ENCODE assay signal across 8 cellular contexts in genomic region chr15:48810414-48811324, GRCh38. TPM values are rescaled to one million over a fixed set of nuclear protein-coding genes. Genes with fewer than 3 reads are reported as not detected.
DNase-seq lines count a peak whose midpoint lies in the region; ATAC-seq lines count a peak whose summit lies in the region.

CEP152 (minus strand) TSS chr15:48811069; CDS start chr15:48805649, 5,420 bp downstream.

- H3K27ac ChIP-seq in SK-N-MC = peak within 1 kb of the TSS; percentile 40; the same call in 1 of the 2 replicates

- peak within 1 kb of the TSS; percentile 97 for H3K4me3 Mint-ChIP-seq in activated naive CD4-positive, alpha-beta T cell treated with anti-CD3 and anti-CD28 coated beads for 36 hours

- peak within 1 kb of the TSS; percentile 95 for H3K27ac Mint-ChIP-seq in activated naive CD4-positive, alpha-beta T cell treated with anti-CD3 and anti-CD28 coated beads for 36 hours

- peaks cover 7% of the 10 kb centered on the region for H3K36me3 Mint-ChIP-seq in activated naive CD4-positive, alpha-beta T cell treated with anti-CD3 and anti-CD28 coated beads for 36 hours (ENCODE audit: low read depth)

- ATAC-seq in HG02588 (IDR thresholded peaks at IDR 0.05; ENCODE audit: unreplicated experiment) = peak; percentile 97

- DNase-seq in NCI-H1048 (lab: John Stamatoyannopoulos, UW) (peak; percentile 99), SK-N-MC (ENCODE audit: low read depth, low spot score) (peak; percentile 92), germinal center (ENCODE audit: low spot score) (peak; percentile 93), non-pigmented ciliary epithelial cell (ENCODE audit: low read depth) (peak; percentile 99), superior temporal gyrus (ENCODE audit: extremely low spot score) (peak; percentile 95)
- DNase-seq in activated naive CD4-positive, alpha-beta T cell treated with anti-CD3 and anti-CD28 coated beads for 36 hours = peak; percentile 99

- CTCF ChIA-PET in activated naive CD4-positive, alpha-beta T cell treated with anti-CD3 and anti-CD28 coated beads for 36 hours (lab: Charles Lee) = interaction anchor here (0.9 to 1.1 kb wide), 2 partner anchors 9 to 10 kb away, joined by 4 read pairs; no protein-coding TSS in a partner anchor

- no peaks in the 10 kb centered on the region for H3K27me3 Mint-ChIP-seq in activated naive CD4-positive, alpha-beta T cell treated with anti-CD3 and anti-CD28 coated beads for 36 hours (ENCODE audit: low read depth)

- H3K4me1 Mint-ChIP-seq in activated naive CD4-positive, alpha-beta T cell treated with anti-CD3 and anti-CD28 coated beads for 36 hours (ENCODE audit: low read depth) = peaks cover 35% of the 10 kb centered on the region

- intact Hi-C loops in activated naive CD4-positive, alpha-beta T cell treated with anti-CD3 and anti-CD28 coated beads for 36 hours (cut with micrococcal nuclease) = loop anchor here (1.0 to 5.0 kb wide), 11 partner anchors 68 to 1614 kb away; partner anchors contain the start of genes COPS2, DTWD1, DUT and EID1

- no peaks in the 10 kb centered on the region for H3K36me3 ChIP-seq in SK-N-MC (ENCODE audit: insufficient read depth, low read length)

- no peaks in the 10 kb centered on the region for H3K9me3 ChIP-seq in SK-N-MC (ENCODE audit: low read depth, low read length)

- no peaks in the 10 kb centered on the region for H3K9me3 Mint-ChIP-seq in activated naive CD4-positive, alpha-beta T cell treated with anti-CD3 and anti-CD28 coated beads for 36 hours

- peak within 1 kb of the TSS; percentile 94 for H3K9ac ChIP-seq in SK-N-MC (ENCODE audit: insufficient read length)

- H3K4me3 ChIP-seq in GM08714 (ENCODE audit: low read length) (peak within 1 kb of the TSS; percentile 82), SK-N-MC (peak within 1 kb of the TSS; percentile 95)

RNA-seq across cellular contexts. Expression of gene CEP152, which starts in this region (rescaled TPM):
- 10 to 100 TPM; 55.1 to 62.0 TPM for total RNA-seq in activated naive CD4-positive, alpha-beta T cell treated with anti-CD3 and anti-CD28 coated beads for 36 hours

Comparison
In these comparisons a context has a peak if more than half of its experiments do, and no peak if none do; other contexts are left out.
1. Peak in every context shown above with its lines: DNase-seq, ATAC-seq, H3K4me3 ChIP-seq and H3K27ac ChIP-seq.